In the genomic region with DNA sequence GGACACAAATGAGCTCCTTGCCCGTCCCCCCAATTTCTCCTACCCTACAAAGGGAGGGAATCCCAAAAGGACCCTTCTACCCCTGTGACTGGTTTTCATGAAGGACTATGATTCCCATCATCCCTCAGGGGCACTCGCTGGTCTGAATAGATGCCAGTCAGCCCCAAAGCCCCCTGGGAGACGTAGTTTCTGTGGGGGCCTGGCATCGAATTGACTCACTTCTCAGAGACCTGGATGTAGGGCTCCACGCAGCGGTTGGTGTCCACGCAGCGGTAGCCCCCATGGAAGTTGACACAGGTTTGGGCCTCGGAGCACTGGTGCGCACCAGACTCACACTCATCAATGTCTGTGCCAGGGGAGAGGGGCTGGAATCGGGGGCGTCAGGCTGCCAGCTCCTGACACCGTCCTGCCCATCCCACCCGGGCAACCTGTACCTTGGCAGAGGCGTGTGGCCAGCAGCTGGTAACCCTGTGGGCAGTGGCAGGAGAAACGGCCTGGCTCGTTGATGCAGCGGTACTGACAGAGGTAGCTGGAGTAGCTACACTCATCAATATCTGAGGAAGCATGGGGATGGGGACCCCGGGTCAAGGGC, we compare ENCODE assay signal across 10 cellular contexts. TPM values are rescaled to one million over a fixed set of nuclear protein-coding genes. Genes with fewer than 3 reads are reported as not detected.
DNase-seq lines count a peak whose midpoint lies in the region; ATAC-seq and TF ChIP-seq lines count a peak whose summit lies in the region.
"Had no signal": no experiment of that assay in that cellular context is flagged by ENCODE, and none has a peak within 500 bp of the region (broad histone marks: within the 10 kb centered on the region; RNA-seq: fewer than 3 reads in every experiment).

No MANE protein-coding gene starts in this region.

- CTCF ChIA-PET in WTC11 (lab: Charles Lee) = interaction anchor here (0.5 to 16.6 kb wide), 4 partner anchors 8 to 141 kb away, joined by 3 to 539 read pairs (median 50); a partner anchor contains a TSS

- H3K36me3 Mint-ChIP-seq in WTC11 = peaks cover 14% of the 10 kb centered on the region

- ATAC-seq in WTC11 (peak; percentile 78), GM21367 (IDR thresholded peaks at IDR 0.05; ENCODE audit: unreplicated experiment) (no peak)
- ATAC-seq: activated T-cell treated with anti-CD3 and anti-CD28 coated beads, Interleukin-2, amount 50 U/mL, for 72 hours had no signal

- H3K4me3 ChIP-seq in GM12865 (ENCODE audit: low read depth, low read length) = no peak overlapping the region
- H3K4me3 ChIP-seq: MG63 had no signal

- peak overlapping the region; percentile 88 for H3K4me3 Mint-ChIP-seq in WTC11
- H3K4me3 Mint-ChIP-seq: activated T-cell treated with anti-CD3 and anti-CD28 coated beads, Interleukin-2, amount 50 U/mL, for 72 hours had no signal

- DNase-seq in Ammon's horn (ENCODE audit: low spot score) (peak; percentile 54), GM12865 (ENCODE audit: low read depth) (peak; percentile 39), WTC11 (ENCODE audit: low spot score) (peak; percentile 73), medulla oblongata (ENCODE audit: extremely low spot score) (peak; percentile 38), activated gamma-delta T cell treated with Interleukin-2 at 50 U/mL for 16 hours (no peak), NCI-H510A treated with DMSO at 0.1 percent for 48 hours (lab: John Stamatoyannopoulos, UW) (no peak)
- no peak for DNase-seq in activated T-cell treated with anti-CD3 and anti-CD28 coated beads, Interleukin-2, amount 50 U/mL, for 1 hour
- DNase-seq: MG63 had no signal

- TF ChIP-seq CTCF in GM12865 (IDR thresholded peaks at IDR 0.05; ENCODE audit: insufficient read depth, low read depth, low read length, missing control alignments) (no peak), WTC11 (IDR thresholded peaks at IDR 0.05) (no peak)

- no peaks in the 10 kb centered on the region for H3K9me3 Mint-ChIP-seq in WTC11
- H3K9me3 Mint-ChIP-seq: activated T-cell treated with anti-CD3 and anti-CD28 coated beads, Interleukin-2, amount 50 U/mL, for 72 hours had no signal

- H3K4me1 Mint-ChIP-seq in WTC11 = peaks cover 10% of the 10 kb centered on the region

- POLR2A ChIA-PET in WTC11 (lab: Charles Lee) = interaction anchor here (0.7 to 3.1 kb wide), 2 partner anchors 9 to 24 kb away, joined by 3 to 19 read pairs; a partner anchor contains a TSS

- no peak overlapping the region for H3K27ac Mint-ChIP-seq in WTC11
- H3K27ac Mint-ChIP-seq: activated T-cell treated with anti-CD3 and anti-CD28 coated beads, Interleukin-2, amount 50 U/mL, for 72 hours had no signal

- H3K27me3 Mint-ChIP-seq in WTC11 (ENCODE audit: low read depth) = peaks cover 46% of the 10 kb centered on the region

TF ChIP-seq in WTC11, 78 proteins besides CTCF, POLR2A, EP300 and RAD21:
- TF ChIP-seq, protein P1, sequence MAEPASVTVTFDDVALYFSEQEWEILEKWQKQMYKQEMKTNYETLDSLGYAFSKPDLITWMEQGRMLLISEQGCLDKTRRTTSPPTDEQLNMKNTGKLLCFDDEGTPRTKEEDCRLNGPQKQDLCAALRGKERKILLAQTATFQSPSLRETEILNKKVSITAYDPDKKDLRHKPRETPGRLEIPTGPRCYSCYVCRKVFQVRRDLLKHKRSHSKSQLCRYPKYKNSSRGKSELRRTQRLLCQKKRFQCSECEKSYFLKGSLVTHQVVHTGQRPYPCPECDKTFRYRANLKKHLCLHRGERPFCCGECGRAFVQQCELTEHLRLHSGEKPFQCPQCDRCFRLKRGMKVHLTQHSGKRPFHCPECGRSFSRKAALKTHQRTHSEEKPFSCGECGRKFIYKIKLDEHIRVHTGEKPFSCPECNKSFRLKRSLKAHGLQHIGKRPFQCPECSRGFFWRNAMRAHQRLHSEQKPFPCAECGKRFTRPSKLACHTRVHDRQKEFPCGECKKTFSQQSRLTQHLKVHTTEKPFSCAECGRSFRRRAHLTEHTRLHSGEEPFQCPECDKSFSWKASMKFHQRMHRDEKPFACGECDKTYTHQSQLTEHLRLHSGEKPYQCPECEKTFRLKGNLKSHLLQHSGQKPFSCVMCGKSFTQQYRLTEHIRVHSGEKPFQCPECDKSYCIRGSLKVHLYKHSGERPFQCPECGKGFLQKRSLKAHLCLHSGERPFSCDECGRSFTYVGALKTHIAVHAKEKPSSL (CRISPR knock-in tag; conservative IDR thresholded peaks at IDR 0.05) = no peak
- TF ChIP-seq ZNF671 (CRISPR knock-in tag; IDR thresholded peaks at IDR 0.05) (0 out of 2 replicates have a peak, but pooled peaks have one; percentile 38), PRRX2 (CRISPR knock-in tag; IDR thresholded peaks at IDR 0.05) (peak; percentile 22; the same call in 1 of the 2 replicates), NFATC4 (CRISPR knock-in tag; IDR thresholded peaks at IDR 0.05) (peak; percentile 67)
- TF ChIP-seq, protein P2, sequence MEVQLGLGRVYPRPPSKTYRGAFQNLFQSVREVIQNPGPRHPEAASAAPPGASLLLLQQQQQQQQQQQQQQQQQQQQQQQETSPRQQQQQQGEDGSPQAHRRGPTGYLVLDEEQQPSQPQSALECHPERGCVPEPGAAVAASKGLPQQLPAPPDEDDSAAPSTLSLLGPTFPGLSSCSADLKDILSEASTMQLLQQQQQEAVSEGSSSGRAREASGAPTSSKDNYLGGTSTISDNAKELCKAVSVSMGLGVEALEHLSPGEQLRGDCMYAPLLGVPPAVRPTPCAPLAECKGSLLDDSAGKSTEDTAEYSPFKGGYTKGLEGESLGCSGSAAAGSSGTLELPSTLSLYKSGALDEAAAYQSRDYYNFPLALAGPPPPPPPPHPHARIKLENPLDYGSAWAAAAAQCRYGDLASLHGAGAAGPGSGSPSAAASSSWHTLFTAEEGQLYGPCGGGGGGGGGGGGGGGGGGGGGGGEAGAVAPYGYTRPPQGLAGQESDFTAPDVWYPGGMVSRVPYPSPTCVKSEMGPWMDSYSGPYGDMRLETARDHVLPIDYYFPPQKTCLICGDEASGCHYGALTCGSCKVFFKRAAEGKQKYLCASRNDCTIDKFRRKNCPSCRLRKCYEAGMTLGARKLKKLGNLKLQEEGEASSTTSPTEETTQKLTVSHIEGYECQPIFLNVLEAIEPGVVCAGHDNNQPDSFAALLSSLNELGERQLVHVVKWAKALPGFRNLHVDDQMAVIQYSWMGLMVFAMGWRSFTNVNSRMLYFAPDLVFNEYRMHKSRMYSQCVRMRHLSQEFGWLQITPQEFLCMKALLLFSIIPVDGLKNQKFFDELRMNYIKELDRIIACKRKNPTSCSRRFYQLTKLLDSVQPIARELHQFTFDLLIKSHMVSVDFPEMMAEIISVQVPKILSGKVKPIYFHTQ (CRISPR knock-in tag; IDR thresholded peaks at IDR 0.05) = peak; percentile 45
- TF ChIP-seq, protein P3, sequence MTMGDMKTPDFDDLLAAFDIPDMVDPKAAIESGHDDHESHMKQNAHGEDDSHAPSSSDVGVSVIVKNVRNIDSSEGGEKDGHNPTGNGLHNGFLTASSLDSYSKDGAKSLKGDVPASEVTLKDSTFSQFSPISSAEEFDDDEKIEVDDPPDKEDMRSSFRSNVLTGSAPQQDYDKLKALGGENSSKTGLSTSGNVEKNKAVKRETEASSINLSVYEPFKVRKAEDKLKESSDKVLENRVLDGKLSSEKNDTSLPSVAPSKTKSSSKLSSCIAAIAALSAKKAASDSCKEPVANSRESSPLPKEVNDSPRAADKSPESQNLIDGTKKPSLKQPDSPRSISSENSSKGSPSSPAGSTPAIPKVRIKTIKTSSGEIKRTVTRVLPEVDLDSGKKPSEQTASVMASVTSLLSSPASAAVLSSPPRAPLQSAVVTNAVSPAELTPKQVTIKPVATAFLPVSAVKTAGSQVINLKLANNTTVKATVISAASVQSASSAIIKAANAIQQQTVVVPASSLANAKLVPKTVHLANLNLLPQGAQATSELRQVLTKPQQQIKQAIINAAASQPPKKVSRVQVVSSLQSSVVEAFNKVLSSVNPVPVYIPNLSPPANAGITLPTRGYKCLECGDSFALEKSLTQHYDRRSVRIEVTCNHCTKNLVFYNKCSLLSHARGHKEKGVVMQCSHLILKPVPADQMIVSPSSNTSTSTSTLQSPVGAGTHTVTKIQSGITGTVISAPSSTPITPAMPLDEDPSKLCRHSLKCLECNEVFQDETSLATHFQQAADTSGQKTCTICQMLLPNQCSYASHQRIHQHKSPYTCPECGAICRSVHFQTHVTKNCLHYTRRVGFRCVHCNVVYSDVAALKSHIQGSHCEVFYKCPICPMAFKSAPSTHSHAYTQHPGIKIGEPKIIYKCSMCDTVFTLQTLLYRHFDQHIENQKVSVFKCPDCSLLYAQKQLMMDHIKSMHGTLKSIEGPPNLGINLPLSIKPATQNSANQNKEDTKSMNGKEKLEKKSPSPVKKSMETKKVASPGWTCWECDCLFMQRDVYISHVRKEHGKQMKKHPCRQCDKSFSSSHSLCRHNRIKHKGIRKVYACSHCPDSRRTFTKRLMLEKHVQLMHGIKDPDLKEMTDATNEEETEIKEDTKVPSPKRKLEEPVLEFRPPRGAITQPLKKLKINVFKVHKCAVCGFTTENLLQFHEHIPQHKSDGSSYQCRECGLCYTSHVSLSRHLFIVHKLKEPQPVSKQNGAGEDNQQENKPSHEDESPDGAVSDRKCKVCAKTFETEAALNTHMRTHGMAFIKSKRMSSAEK (CRISPR knock-in tag; IDR thresholded peaks at IDR 0.05; ENCODE audit: borderline replicate concordance) = no peak
- TF ChIP-seq, protein P4, sequence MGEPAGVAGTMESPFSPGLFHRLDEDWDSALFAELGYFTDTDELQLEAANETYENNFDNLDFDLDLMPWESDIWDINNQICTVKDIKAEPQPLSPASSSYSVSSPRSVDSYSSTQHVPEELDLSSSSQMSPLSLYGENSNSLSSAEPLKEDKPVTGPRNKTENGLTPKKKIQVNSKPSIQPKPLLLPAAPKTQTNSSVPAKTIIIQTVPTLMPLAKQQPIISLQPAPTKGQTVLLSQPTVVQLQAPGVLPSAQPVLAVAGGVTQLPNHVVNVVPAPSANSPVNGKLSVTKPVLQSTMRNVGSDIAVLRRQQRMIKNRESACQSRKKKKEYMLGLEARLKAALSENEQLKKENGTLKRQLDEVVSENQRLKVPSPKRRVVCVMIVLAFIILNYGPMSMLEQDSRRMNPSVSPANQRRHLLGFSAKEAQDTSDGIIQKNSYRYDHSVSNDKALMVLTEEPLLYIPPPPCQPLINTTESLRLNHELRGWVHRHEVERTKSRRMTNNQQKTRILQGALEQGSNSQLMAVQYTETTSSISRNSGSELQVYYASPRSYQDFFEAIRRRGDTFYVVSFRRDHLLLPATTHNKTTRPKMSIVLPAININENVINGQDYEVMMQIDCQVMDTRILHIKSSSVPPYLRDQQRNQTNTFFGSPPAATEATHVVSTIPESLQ (CRISPR knock-in tag; IDR thresholded peaks at IDR 0.05) = no peak

RNA-seq across cellular contexts. Expression of a gene that starts 4.4 kb away (rescaled TPM):
- 14.2 to 17.9 TPM (median 17.8 TPM) in 3 replicates for total RNA-seq in WTC11 (2021)

RNA-seq across cellular contexts. Expression of a gene that starts 7.9 kb away (rescaled TPM):
- 44.9 to 45.9 TPM (median 45.1 TPM) in 3 replicates for total RNA-seq in WTC11 (2021)

RNA-seq across cellular contexts. Expression of a gene that starts 10.2 kb away (rescaled TPM):
- total RNA-seq in WTC11 (2021) = 1,014 to 1,073 TPM (median 1,031 TPM) in 3 replicates

RNA-seq across cellular contexts. Expression of a gene that starts 11.5 kb away (rescaled TPM):
- 0.18 TPM in 1 of 3 replicates, not detected in the others for total RNA-seq in WTC11 (2021)

RNA-seq across cellular contexts. Expression of a gene that starts 20.1 kb away (rescaled TPM):
- total RNA-seq in WTC11 (2021) = 91.6 to 93.1 TPM (median 92.2 TPM) in 3 replicates

Comparison
In these comparisons a context has a peak if more than half of its experiments do, and no peak if none do; other contexts are left out.
1. DNase-seq: peak in Ammon's horn (single experiment), GM12865 (single experiment), WTC11 (single experiment) and medulla oblongata (single experiment); none in activated gamma-delta T cell treated with Interleukin-2 at 50 U/mL for 16 hours (single experiment), NCI-H510A treated with DMSO at 0.1 percent for 48 hours (single experiment) and activated T-cell treated with anti-CD3 and anti-CD28 coated beads, Interleukin-2, amount 50 U/mL, for 1 hour (single experiment).